Comparison of ENCODE assay signal across 1 cellular context in genomic region chr6:16236648-16237199, GRCh38.
TF ChIP-seq lines count a peak whose summit lies in the region.

No MANE protein-coding gene starts in this region.

TF ChIP-seq in K562, 482 proteins besides CTCF, POLR2A, EP300 and RAD21 (continued from another document and continues in another):
- peak; percentile 13; the same call in 1 of the 2 replicates for TF ChIP-seq GMEB1 (CRISPR knock-in tag; IDR thresholded peaks at IDR 0.05)
- TF ChIP-seq DIDO1 (tag; IDR thresholded peaks at IDR 0.05; ENCODE audit: low read depth), result no peak
- TF ChIP-seq RFX5 (IDR thresholded peaks at IDR 0.05; ENCODE audit: low read depth, low read length), result no peak
- no peak for TF ChIP-seq ZKSCAN8 (CRISPR knock-in tag; IDR thresholded peaks at IDR 0.05)
- no peak for TF ChIP-seq SRF (CRISPR knock-in tag; IDR thresholded peaks at IDR 0.05)
- no peak for TF ChIP-seq ZMIZ1 (IDR thresholded peaks at IDR 0.05; ENCODE audit: low read depth in 2 of 2, low read length in 2 of 2)
- no peak for TF ChIP-seq ID3 (CRISPR knock-in tag; IDR thresholded peaks at IDR 0.05)
- peak; percentile 70; the same call in 1 of the 2 replicates for TF ChIP-seq ID3 (tag; IDR thresholded peaks at IDR 0.05)
- TF ChIP-seq DNMT1 (IDR thresholded peaks at IDR 0.05), result no peak
- TF ChIP-seq MXI1 (IDR thresholded peaks at IDR 0.05; ENCODE audit: low read depth, low read length), result no peak
- TF ChIP-seq ZBTB7A (IDR thresholded peaks at IDR 0.05; ENCODE audit: borderline replicate concordance, control insufficient read depth, low read depth, low read length), result no peak
- TF ChIP-seq SMARCB1 (IDR thresholded peaks at IDR 0.05; ENCODE audit: insufficient read length, low read depth), result peak; percentile 9
- TF ChIP-seq ZEB2 (IDR thresholded peaks at IDR 0.05), result 0 out of 2 replicates have a peak, but pooled peaks have one; percentile 25
- no peak for TF ChIP-seq ZNF224 (CRISPR knock-in tag; IDR thresholded peaks at IDR 0.05)
- TF ChIP-seq, protein P1, sequence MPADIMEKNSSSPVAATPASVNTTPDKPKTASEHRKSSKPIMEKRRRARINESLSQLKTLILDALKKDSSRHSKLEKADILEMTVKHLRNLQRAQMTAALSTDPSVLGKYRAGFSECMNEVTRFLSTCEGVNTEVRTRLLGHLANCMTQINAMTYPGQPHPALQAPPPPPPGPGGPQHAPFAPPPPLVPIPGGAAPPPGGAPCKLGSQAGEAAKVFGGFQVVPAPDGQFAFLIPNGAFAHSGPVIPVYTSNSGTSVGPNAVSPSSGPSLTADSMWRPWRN (IDR thresholded peaks at IDR 0.05; ENCODE audit: low read depth), result no peak
- 0 out of 4 replicates have a peak, but pooled peaks of 1 of the 2 experiments have one; percentile 14 for TF ChIP-seq RCOR1 (IDR thresholded peaks at IDR 0.05; ENCODE audit: borderline replicate concordance in 1 of 2, low read depth in 2 of 2, low read length in 2 of 2)
- TF ChIP-seq, protein P2, sequence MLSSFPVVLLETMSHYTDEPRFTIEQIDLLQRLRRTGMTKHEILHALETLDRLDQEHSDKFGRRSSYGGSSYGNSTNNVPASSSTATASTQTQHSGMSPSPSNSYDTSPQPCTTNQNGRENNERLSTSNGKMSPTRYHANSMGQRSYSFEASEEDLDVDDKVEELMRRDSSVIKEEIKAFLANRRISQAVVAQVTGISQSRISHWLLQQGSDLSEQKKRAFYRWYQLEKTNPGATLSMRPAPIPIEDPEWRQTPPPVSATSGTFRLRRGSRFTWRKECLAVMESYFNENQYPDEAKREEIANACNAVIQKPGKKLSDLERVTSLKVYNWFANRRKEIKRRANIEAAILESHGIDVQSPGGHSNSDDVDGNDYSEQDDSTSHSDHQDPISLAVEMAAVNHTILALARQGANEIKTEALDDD (IDR thresholded peaks at IDR 0.05), result peak; percentile 34; the same call in 1 of the 2 replicates
- no peak for TF ChIP-seq XRCC4 (IDR thresholded peaks at IDR 0.05; ENCODE audit: extremely low read depth, insufficient read depth, insufficient read length)
- no peak for TF ChIP-seq POLR2AphosphoS5 (IDR thresholded peaks at IDR 0.05; ENCODE audit: control insufficient read depth, insufficient read depth, low read depth, low read length)
- TF ChIP-seq MITF (IDR thresholded peaks at IDR 0.05), result no peak
- TF ChIP-seq, protein P3, sequence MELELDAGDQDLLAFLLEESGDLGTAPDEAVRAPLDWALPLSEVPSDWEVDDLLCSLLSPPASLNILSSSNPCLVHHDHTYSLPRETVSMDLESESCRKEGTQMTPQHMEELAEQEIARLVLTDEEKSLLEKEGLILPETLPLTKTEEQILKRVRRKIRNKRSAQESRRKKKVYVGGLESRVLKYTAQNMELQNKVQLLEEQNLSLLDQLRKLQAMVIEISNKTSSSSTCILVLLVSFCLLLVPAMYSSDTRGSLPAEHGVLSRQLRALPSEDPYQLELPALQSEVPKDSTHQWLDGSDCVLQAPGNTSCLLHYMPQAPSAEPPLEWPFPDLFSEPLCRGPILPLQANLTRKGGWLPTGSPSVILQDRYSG (tag; conservative IDR thresholded peaks at IDR 0.05; ENCODE audit: low read depth), result 0 out of 2 replicates have a peak, but pooled peaks have one; percentile 24
- TF ChIP-seq, protein P4, sequence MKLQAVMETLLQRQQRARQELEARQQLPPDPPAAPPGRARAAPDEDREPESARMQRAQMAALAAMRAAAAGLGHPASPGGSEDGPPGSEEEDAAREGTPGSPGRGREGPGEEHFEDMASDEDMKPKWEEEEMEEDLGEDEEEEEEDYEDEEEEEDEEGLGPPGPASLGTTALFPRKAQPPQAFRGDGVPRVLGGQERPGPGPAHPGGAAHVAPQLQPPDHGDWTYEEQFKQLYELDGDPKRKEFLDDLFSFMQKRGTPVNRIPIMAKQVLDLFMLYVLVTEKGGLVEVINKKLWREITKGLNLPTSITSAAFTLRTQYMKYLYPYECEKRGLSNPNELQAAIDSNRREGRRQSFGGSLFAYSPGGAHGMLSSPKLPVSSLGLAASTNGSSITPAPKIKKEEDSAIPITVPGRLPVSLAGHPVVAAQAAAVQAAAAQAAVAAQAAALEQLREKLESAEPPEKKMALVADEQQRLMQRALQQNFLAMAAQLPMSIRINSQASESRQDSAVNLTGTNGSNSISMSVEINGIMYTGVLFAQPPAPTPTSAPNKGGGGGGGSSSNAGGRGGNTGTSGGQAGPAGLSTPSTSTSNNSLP (IDR thresholded peaks at IDR 0.05; ENCODE audit: borderline replicate concordance, low read depth, low read length), result peak; percentile 83; the same call in 1 of the 2 replicates
- TF ChIP-seq KDM1A (IDR thresholded peaks at IDR 0.05), result peak; percentile 8 to 31; a peak in 1 of 4 replicates
- TF ChIP-seq RBM17 (IDR thresholded peaks at IDR 0.05; ENCODE audit: borderline replicate concordance, low read depth, low read length), result no peak
- peak; percentile 41; the same call in 1 of the 2 replicates for TF ChIP-seq EP400 (IDR thresholded peaks at IDR 0.05)
- TF ChIP-seq, protein P5, sequence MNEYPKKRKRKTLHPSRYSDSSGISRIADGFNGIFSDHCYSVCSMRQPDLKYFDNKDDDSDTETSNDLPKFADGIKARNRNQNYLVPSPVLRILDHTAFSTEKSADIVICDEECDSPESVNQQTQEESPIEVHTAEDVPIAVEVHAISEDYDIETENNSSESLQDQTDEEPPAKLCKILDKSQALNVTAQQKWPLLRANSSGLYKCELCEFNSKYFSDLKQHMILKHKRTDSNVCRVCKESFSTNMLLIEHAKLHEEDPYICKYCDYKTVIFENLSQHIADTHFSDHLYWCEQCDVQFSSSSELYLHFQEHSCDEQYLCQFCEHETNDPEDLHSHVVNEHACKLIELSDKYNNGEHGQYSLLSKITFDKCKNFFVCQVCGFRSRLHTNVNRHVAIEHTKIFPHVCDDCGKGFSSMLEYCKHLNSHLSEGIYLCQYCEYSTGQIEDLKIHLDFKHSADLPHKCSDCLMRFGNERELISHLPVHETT (CRISPR knock-in tag; conservative IDR thresholded peaks at IDR 0.05 in 1 of 2, IDR thresholded peaks at IDR 0.05 in 1 of 2), result no peak; a peak in 1 of 4 replicates
- no peak for TF ChIP-seq ZNF740 (CRISPR knock-in tag; IDR thresholded peaks at IDR 0.05)
- 0 out of 4 replicates have a peak, but pooled peaks of 1 of the 2 experiments have one; percentile 42 for TF ChIP-seq ZNF740 (tag; IDR thresholded peaks at IDR 0.05)
- TF ChIP-seq ZNF77 (CRISPR knock-in tag; IDR thresholded peaks at IDR 0.05), result no peak
- TF ChIP-seq, protein P6, sequence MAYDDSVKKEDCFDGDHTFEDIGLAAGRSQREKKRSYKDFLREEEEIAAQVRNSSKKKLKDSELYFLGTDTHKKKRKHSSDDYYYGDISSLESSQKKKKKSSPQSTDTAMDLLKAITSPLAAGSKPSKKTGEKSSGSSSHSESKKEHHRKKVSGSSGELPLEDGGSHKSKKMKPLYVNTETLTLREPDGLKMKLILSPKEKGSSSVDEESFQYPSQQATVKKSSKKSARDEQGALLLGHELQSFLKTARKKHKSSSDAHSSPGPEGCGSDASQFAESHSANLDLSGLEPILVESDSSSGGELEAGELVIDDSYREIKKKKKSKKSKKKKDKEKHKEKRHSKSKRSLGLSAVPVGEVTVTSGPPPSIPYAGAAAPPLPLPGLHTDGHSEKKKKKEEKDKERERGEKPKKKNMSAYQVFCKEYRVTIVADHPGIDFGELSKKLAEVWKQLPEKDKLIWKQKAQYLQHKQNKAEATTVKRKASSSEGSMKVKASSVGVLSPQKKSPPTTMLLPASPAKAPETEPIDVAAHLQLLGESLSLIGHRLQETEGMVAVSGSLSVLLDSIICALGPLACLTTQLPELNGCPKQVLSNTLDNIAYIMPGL (CRISPR knock-in tag; IDR thresholded peaks at IDR 0.05), result no peak
- TF ChIP-seq, protein P7, sequence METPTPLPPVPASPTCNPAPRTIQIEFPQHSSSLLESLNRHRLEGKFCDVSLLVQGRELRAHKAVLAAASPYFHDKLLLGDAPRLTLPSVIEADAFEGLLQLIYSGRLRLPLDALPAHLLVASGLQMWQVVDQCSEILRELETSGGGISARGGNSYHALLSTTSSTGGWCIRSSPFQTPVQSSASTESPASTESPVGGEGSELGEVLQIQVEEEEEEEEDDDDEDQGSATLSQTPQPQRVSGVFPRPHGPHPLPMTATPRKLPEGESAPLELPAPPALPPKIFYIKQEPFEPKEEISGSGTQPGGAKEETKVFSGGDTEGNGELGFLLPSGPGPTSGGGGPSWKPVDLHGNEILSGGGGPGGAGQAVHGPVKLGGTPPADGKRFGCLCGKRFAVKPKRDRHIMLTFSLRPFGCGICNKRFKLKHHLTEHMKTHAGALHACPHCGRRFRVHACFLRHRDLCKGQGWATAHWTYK (CRISPR knock-in tag; IDR thresholded peaks at IDR 0.05), result no peak
- 0 out of 2 replicates have a peak, but pooled peaks have one; percentile 11 for TF ChIP-seq EHMT2 (IDR thresholded peaks at IDR 0.05)
- peak; percentile 76 for TF ChIP-seq TEAD4 (IDR thresholded peaks at IDR 0.05; ENCODE audit: low read length)
- TF ChIP-seq TEAD4 (CRISPR knock-in tag; IDR thresholded peaks at IDR 0.05; ENCODE audit: borderline replicate concordance), result no peak
- no peak for TF ChIP-seq ZBTB33 (CRISPR knock-in tag; IDR thresholded peaks at IDR 0.05)
- no peak for TF ChIP-seq NFE2L1 (tag; IDR thresholded peaks at IDR 0.05; ENCODE audit: borderline replicate concordance, low read depth)
- TF ChIP-seq ZNF444 (CRISPR knock-in tag; IDR thresholded peaks at IDR 0.05), result no peak
- TF ChIP-seq MECOM (CRISPR knock-in tag; IDR thresholded peaks at IDR 0.05), result peak; percentile 71
- peak in 1 of 2 experiments; percentile 31; a peak in 1 of 4 replicates for TF ChIP-seq MAZ (CRISPR knock-in tag; conservative IDR thresholded peaks at IDR 0.05 in 1 of 2, IDR thresholded peaks at IDR 0.05 in 1 of 2)
